Comparison of ENCODE assay signal across 14 cellular contexts in the genomic region with DNA sequence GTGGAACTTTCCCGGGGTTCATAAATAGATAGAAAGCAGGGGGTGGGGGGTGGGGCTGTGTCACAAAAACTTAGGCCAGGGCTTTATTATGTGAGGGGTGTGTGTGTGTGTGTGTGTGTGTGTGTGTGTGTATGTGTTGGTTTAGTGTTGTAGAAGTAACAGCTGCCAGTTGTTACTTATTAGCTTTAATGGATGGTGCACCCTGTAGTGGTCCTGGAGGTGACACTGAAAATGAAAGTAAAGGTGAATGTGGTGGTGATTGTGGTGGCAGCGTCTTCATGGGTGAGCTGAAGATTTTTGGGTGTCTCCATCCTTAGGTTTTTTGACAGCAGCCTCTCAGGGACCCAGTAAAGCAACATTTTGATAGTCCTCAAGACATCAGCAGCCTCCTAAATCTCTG.
DNase-seq lines count a peak whose midpoint lies in the region; ATAC-seq and TF ChIP-seq lines count a peak whose summit lies in the region.
"Had no signal": no experiment of that assay in that cellular context is flagged by ENCODE, and none has a peak within 500 bp of the region (broad histone marks: within the 10 kb centered on the region; RNA-seq: fewer than 3 reads in every experiment).

No MANE protein-coding gene starts in this region.

- peak; percentile 92 for ATAC-seq in GM19351 (IDR thresholded peaks at IDR 0.05; ENCODE audit: unreplicated experiment)
- ATAC-seq in HG02763 (IDR thresholded peaks at IDR 0.05; ENCODE audit: unreplicated experiment), result peak; percentile 93
- ATAC-seq in HG03521 (IDR thresholded peaks at IDR 0.05; ENCODE audit: unreplicated experiment), result peak; percentile 94
- ATAC-seq: gastroesophageal sphincter had no signal

- H3K4me3 ChIP-seq in GM12865 (ENCODE audit: low read depth, low read length), result no peak overlapping the region
- H3K4me3 ChIP-seq: coronary artery, gastroesophageal sphincter, lung, Peyer's patch had no signal

- DNase-seq in GM12865 (ENCODE audit: low read depth), result peak; percentile 67
- no peak for DNase-seq in 8988T
- no peak for DNase-seq in NCI-H2227 (lab: John Stamatoyannopoulos, UW; ENCODE audit: unreplicated experiment)
- DNase-seq in activated naive CD4-positive, alpha-beta T cell (lab: John Stamatoyannopoulos, UW), result no peak
- DNase-seq in ecto neural progenitor cell (ENCODE audit: low spot score), result no peak
- DNase-seq: activated gamma-delta T cell, NCI-H2081, Peyer's patch had no signal

- no peak for TF ChIP-seq CTCF in GM12865 (IDR thresholded peaks at IDR 0.05; ENCODE audit: insufficient read depth, low read depth, low read length, missing control alignments)
